ENCODE assay signal across 18 cellular contexts in the genomic region with DNA sequence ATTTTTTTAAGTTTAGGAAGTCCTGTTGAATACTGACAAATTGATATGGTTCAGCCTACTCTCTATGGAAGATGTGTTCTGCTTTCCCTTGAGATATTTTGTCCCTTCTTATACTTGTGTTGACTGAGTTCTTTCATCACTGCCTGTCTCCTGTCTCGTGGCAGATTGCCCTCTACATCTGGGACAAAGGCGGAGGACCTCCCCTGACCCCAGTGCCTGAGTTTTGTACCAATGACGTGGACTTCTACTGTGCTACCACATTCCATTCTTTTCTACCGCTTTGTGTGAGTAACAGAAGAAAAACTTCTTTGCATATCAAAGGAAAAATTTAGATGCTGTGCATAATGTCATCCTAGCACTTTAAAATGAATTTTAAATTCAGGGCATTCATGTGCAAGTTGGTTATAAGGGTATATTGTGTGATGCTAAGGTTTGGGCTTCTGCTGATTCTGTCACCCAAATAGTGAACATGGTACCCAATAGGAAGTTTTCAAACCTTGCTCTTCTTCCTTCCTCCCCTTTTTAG.
"Had no signal": no experiment of that assay in that cellular context is flagged by ENCODE, and none has a peak within 500 bp of the region (broad histone marks: within the 10 kb centered on the region; RNA-seq: fewer than 3 reads in every experiment).

No MANE protein-coding gene starts in this region.

- H3K4me3 Mint-ChIP-seq: activated CD4-positive, alpha-beta memory T cell treated with anti-CD3 and anti-CD28 coated beads, Interleukin-2, amount 10 ng/mL, durations not matched to agents 7 days and 5 days; activated CD4-positive, alpha-beta T cell treated with anti-CD3 and anti-CD28 coated beads for 36 hours; activated T-cell treated with anti-CD3 and anti-CD28 coated beads, Interleukin-2, amount 50 U/mL, for 4 hours; immature natural killer cell; T-helper 17 cell had no signal

- H3K4me1 Mint-ChIP-seq: activated CD4-positive, alpha-beta memory T cell treated with anti-CD3 and anti-CD28 coated beads, Interleukin-2, amount 10 ng/mL, durations not matched to agents 7 days and 5 days; activated CD4-positive, alpha-beta T cell treated with anti-CD3 and anti-CD28 coated beads for 36 hours; immature natural killer cell; T-helper 17 cell had no signal

- H3K4me1 ChIP-seq: adrenal gland had no signal

- H3K4me3 ChIP-seq: adrenal gland, lung, tibial artery had no signal

- FAIRE-seq: small intestine, urothelium cell line had no signal

- H3K27me3 Mint-ChIP-seq: activated CD4-positive, alpha-beta memory T cell treated with anti-CD3 and anti-CD28 coated beads, Interleukin-2, amount 10 ng/mL, durations not matched to agents 7 days and 5 days; activated CD4-positive, alpha-beta T cell treated with anti-CD3 and anti-CD28 coated beads for 36 hours; T-helper 17 cell had no signal

- H3K36me3 ChIP-seq: adrenal gland, WERI-Rb-1 had no signal

- H3K27me3 ChIP-seq: adrenal gland, tibial artery had no signal

- H3K27ac ChIP-seq: adrenal gland, tibial artery, WERI-Rb-1 had no signal

- DNase-seq: activated CD4-positive, alpha-beta memory T cell treated with anti-CD3 and anti-CD28 coated beads, Interleukin-2, amount 10 ng/mL, durations not matched to agents 7 days and 5 days; activated CD4-positive, alpha-beta T cell treated with anti-CD3 and anti-CD28 coated beads for 36 hours; activated effector memory CD4-positive, alpha-beta T cell treated with Interleukin-2 at 50 U/mL for 16 hours; activated naive CD4-positive, alpha-beta T cell treated with anti-CD3 and anti-CD28 coated beads, Interleukin-2, amount 50 U/mL, for 16 hours; activated T-cell treated with anti-CD3 and anti-CD28 coated beads, Interleukin-2, amount 50 U/mL, for 4 hours; adrenal gland; erythroblast; foreskin melanocyte; head of caudate nucleus; immature natural killer cell; small intestine; stimulated activated CD4-positive, alpha-beta T cell treated with anti-CD3 and anti-CD28 coated beads, Interleukin-4, amount 100 ng/mL, for 24 hours; stimulated activated naive CD4-positive, alpha-beta T cell; T-helper 17 cell; tibial artery; WERI-Rb-1 had no signal

- H3K27ac Mint-ChIP-seq: activated CD4-positive, alpha-beta memory T cell treated with anti-CD3 and anti-CD28 coated beads, Interleukin-2, amount 10 ng/mL, durations not matched to agents 7 days and 5 days; activated CD4-positive, alpha-beta T cell treated with anti-CD3 and anti-CD28 coated beads for 36 hours; immature natural killer cell; T-helper 17 cell had no signal
